ENCODE assay signal across 15 cellular contexts in the genomic region with DNA sequence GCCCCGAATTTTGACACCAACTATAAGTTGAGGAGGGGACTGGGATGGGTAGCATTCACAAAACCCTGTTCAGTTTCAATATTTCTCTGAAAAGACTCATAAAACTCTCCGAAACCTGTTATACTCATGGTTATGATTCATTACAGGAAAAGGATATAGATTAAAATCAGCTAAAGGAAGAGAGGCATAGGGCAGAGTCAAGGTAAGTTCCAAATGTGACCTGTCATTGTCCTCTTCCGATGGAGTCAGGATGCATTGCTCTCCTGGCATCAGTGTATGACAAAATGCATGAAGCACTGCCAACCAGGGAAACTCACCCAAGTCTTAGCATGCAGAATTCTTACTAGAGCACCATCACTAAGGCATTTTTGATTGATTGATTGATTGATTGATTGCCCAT.
"Had no signal": no experiment of that assay in that cellular context is flagged by ENCODE, and none has a peak within 500 bp of the region (broad histone marks: within the 10 kb centered on the region; RNA-seq: fewer than 3 reads in every experiment).

No MANE protein-coding gene starts in this region.

- DNase-seq: KBM-7, MV-4-11, NCI-H1048, NCI-H1105, NCI-H1417, NCI-H1436 treated with DMSO at 0.1 percent for 48 hours, NCI-H1694, NCI-H187 treated with DMSO at 0.1 percent for 48 hours, NCI-H226, NCI-H510A, NCI-H774, SHP77 had no signal

- H3K27ac ChIP-seq: RWPE1 had no signal

- ATAC-seq: Panc1, SK-N-SH treated with all-trans-retinoic acid at 6 μM for 48 hours had no signal
